ENCODE assay signal across 15 cellular contexts in genomic region chr12:107374136-107374535, GRCh38.
DNase-seq lines count a peak whose midpoint lies in the region; TF ChIP-seq lines count a peak whose summit lies in the region.
"Had no signal": no experiment of that assay in that cellular context is flagged by ENCODE, and none has a peak within 500 bp of the region (broad histone marks: within the 10 kb centered on the region; RNA-seq: fewer than 3 reads in every experiment).

No MANE protein-coding gene starts in this region.

- H3K36me3 Mint-ChIP-seq in activated naive CD4-positive, alpha-beta T cell treated with anti-CD3 and anti-CD28 coated beads, Interleukin-2, amount 10 ng/mL, durations not matched to agents 7 days and 5 days = peaks cover 4% of the 10 kb centered on the region
- H3K36me3 Mint-ChIP-seq in T-helper 2 cell treated with Interferon-gamma antibody and Interleukin-4, amounts not matched to agents 5 μg/mL and 100 μg/mL, for 36 hours (ENCODE audit: low read depth) = peaks cover 2% of the 10 kb centered on the region
- H3K36me3 Mint-ChIP-seq in immature natural killer cell = no peaks in the 10 kb centered on the region
- H3K36me3 Mint-ChIP-seq in type B pancreatic cell = no peaks in the 10 kb centered on the region

- H3K27me3 Mint-ChIP-seq in activated naive CD4-positive, alpha-beta T cell treated with anti-CD3 and anti-CD28 coated beads, Interleukin-2, amount 10 ng/mL, durations not matched to agents 7 days and 5 days = no peaks in the 10 kb centered on the region
- H3K27me3 Mint-ChIP-seq in T-helper 2 cell treated with Interferon-gamma antibody and Interleukin-4, amounts not matched to agents 5 μg/mL and 100 μg/mL, for 36 hours (ENCODE audit: low read depth) = no peaks in the 10 kb centered on the region
- H3K27me3 Mint-ChIP-seq in immature natural killer cell (ENCODE audit: low read depth in 3 of 3) (peaks cover 2 to 12% (median 6%) of the 10 kb centered on the region in 3 donors), type B pancreatic cell (no peaks in the 10 kb centered on the region)

- H3K27ac Mint-ChIP-seq in activated naive CD4-positive, alpha-beta T cell treated with anti-CD3 and anti-CD28 coated beads, Interleukin-2, amount 10 ng/mL, durations not matched to agents 7 days and 5 days = peak overlapping the region; percentile 95
- peak overlapping the region; percentile 71 for H3K27ac Mint-ChIP-seq in T-helper 2 cell treated with Interferon-gamma antibody and Interleukin-4, amounts not matched to agents 5 μg/mL and 100 μg/mL, for 36 hours
- H3K27ac Mint-ChIP-seq in immature natural killer cell (peak overlapping the region in 4 of 6 donors; percentile 41 to 76 (median 62)), type B pancreatic cell (peak overlapping the region; percentile 65)
- H3K27ac Mint-ChIP-seq: endodermal cell had no signal

- DNase-seq in activated naive CD4-positive, alpha-beta T cell treated with anti-CD3 and anti-CD28 coated beads, Interleukin-2, amount 10 ng/mL, durations not matched to agents 7 days and 5 days = peak; percentile 30
- DNase-seq in activated naive CD4-positive, alpha-beta T cell (lab: John Stamatoyannopoulos, UW) = no peak
- no peak for DNase-seq in T-helper 2 cell treated with Interferon-gamma antibody and Interleukin-4, amounts not matched to agents 5 μg/mL and 100 μg/mL, for 36 hours (ENCODE audit: low spot score)
- DNase-seq in immature natural killer cell (no peak), type B pancreatic cell (ENCODE audit: extremely low spot score, unreplicated experiment) (no peak), SHP77 (lab: John Stamatoyannopoulos, UW) (no peak), NCI-H187 (lab: John Stamatoyannopoulos, UW) (no peak)
- no peak for DNase-seq in effector CD4-positive, alpha-beta T cell
- DNase-seq: activated CD4-positive, CD25-positive, alpha-beta regulatory T cell; brain microvascular endothelial cell; endodermal cell; hypothalamus; NCI-H2029; NCI-H526; psoas muscle had no signal

- H3K4me1 Mint-ChIP-seq in activated naive CD4-positive, alpha-beta T cell treated with anti-CD3 and anti-CD28 coated beads, Interleukin-2, amount 10 ng/mL, durations not matched to agents 7 days and 5 days = peaks cover 73% of the 10 kb centered on the region
- H3K4me1 Mint-ChIP-seq in T-helper 2 cell treated with Interferon-gamma antibody and Interleukin-4, amounts not matched to agents 5 μg/mL and 100 μg/mL, for 36 hours (ENCODE audit: low read depth) = peaks cover 55% of the 10 kb centered on the region
- H3K4me1 Mint-ChIP-seq in immature natural killer cell (peaks cover 50 to 56% of the 10 kb centered on the region in 2 donors), type B pancreatic cell (ENCODE audit: unreplicated experiment) (peaks cover 40% of the 10 kb centered on the region)

- H3K4me3 Mint-ChIP-seq in activated naive CD4-positive, alpha-beta T cell treated with anti-CD3 and anti-CD28 coated beads, Interleukin-2, amount 10 ng/mL, durations not matched to agents 7 days and 5 days = peak overlapping the region; percentile 27
- H3K4me3 Mint-ChIP-seq in T-helper 2 cell treated with Interferon-gamma antibody and Interleukin-4, amounts not matched to agents 5 μg/mL and 100 μg/mL, for 36 hours = peak overlapping the region; percentile 55
- H3K4me3 Mint-ChIP-seq in immature natural killer cell (peak overlapping the region in 3 of 5 donors; percentile 42 to 50 (median 44)), type B pancreatic cell (no peak overlapping the region)
- H3K4me3 Mint-ChIP-seq: endodermal cell had no signal

- H3K9me3 Mint-ChIP-seq in activated naive CD4-positive, alpha-beta T cell treated with anti-CD3 and anti-CD28 coated beads, Interleukin-2, amount 10 ng/mL, durations not matched to agents 7 days and 5 days = no peaks in the 10 kb centered on the region
- H3K9me3 Mint-ChIP-seq in T-helper 2 cell treated with Interferon-gamma antibody and Interleukin-4, amounts not matched to agents 5 μg/mL and 100 μg/mL, for 36 hours = no peaks in the 10 kb centered on the region
- no peaks in the 10 kb centered on the region for H3K9me3 Mint-ChIP-seq in immature natural killer cell
- peaks cover under 1% of the 10 kb centered on the region for H3K9me3 Mint-ChIP-seq in type B pancreatic cell
- H3K9me3 Mint-ChIP-seq: endodermal cell had no signal

- CTCF ChIA-PET in activated naive CD4-positive, alpha-beta T cell treated with anti-CD3 and anti-CD28 coated beads, Interleukin-2, amount 10 ng/mL, durations not matched to agents 7 days and 5 days (lab: Charles Lee) = interaction anchor here (0.7 to 1.8 kb wide), 5 partner anchors 18 to 192 kb away, joined by 3 to 7 read pairs (median 3); no protein-coding TSS in a partner anchor

- no peak for TF ChIP-seq CTCF in type B pancreatic cell (conservative IDR thresholded peaks at IDR 0.05)
